ENCODE assay signal across 16 cellular contexts in the genomic region with DNA sequence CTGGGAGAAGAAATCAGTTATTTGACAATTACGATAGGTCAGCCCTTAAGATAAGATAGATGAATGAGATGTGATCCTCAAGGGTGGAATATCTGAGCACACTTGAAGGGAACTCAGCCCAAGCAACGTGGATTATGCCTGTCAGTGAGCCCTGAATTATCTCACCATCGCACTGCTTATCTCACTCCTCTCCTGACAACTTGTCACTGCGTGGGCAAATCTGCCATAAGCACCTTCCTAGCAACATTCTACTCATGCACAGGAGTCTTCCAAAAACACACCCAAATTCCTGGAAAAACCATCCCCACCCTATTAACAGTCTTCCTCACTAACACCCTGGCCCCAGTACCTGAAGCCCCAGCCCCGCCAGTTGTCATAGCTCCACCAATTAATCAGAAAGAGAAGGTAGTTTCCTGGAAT.
"Had no signal": no experiment of that assay in that cellular context is flagged by ENCODE, and none has a peak within 500 bp of the region (broad histone marks: within the 10 kb centered on the region; RNA-seq: fewer than 3 reads in every experiment).

No MANE protein-coding gene starts in this region.

- DNase-seq: activated CD8-positive, alpha-beta memory T cell treated with anti-CD3 and anti-CD28 coated beads, Interleukin-2, amount 50 U/mL, for 4 hours; activated gamma-delta T cell treated with Interleukin-2 at 50 U/mL for 16 hours; activated T-cell treated with anti-CD3 and anti-CD28 coated beads, Interleukin-2, amount 50 U/mL, for 72 hours; colonic mucosa; gastrocnemius medialis; lower lobe of right lung; occipital lobe; retina; spleen; stimulated activated CD4-positive, alpha-beta T cell treated with anti-CD3 and anti-CD28 coated beads, Interleukin-4, amount 100 ng/mL, for 4 hours; stimulated activated naive CD4-positive, alpha-beta T cell; substantia nigra; tibial artery had no signal

- H3K4me3 Mint-ChIP-seq: activated T-cell treated with anti-CD3 and anti-CD28 coated beads, Interleukin-2, amount 50 U/mL, for 72 hours; central memory CD8-positive, alpha-beta T cell had no signal

- H3K27ac Mint-ChIP-seq: activated T-cell treated with anti-CD3 and anti-CD28 coated beads, Interleukin-2, amount 50 U/mL, for 72 hours had no signal

- H3K9me3 Mint-ChIP-seq: central memory CD8-positive, alpha-beta T cell had no signal

- ATAC-seq: activated CD4-positive, CD25-positive, alpha-beta regulatory T cell treated with anti-CD3 and anti-CD28 coated beads, Interleukin-2, amount 50 U/mL, for 24 hours; activated T-cell treated with anti-CD3 and anti-CD28 coated beads, Interleukin-2, amount 50 U/mL, for 72 hours; esophagus mucosa; gastrocnemius medialis; lower lobe of right lung had no signal
